Comparison of ENCODE assay signal across 1 cellular context in the genomic region with DNA sequence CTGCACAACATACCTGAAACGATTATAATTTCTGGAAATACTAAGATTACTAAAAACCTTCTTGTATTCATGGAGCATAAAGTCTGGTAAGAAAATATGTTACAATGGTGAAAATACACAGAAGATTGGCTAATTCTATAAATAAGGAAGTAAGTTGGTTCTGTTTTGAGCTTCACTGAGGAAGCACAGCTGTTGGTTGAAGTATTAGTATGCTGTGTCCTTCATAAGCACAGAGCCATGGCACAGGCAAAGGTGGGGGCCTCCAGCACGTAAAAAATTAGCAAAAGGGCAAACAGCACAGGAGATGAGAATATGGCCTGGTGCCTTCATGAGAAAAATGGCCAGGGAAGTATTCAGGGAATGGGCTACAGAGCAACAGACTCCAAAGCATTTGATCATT.
A peak's percentile ranks its signal among the peaks of the same experiment; 100 is the strongest.
TF ChIP-seq lines count a peak whose summit lies in the region.

No MANE protein-coding gene starts in this region.

TF ChIP-seq in GM12878, 131 proteins besides CTCF, POLR2A, EP300 and RAD21 (continued from another document):
- TF ChIP-seq ATF2 (IDR thresholded peaks at IDR 0.05; ENCODE audit: low read length): no peak
- no peak for TF ChIP-seq CREM (IDR thresholded peaks at IDR 0.05; ENCODE audit: low read depth)
- TF ChIP-seq TCF3 (IDR thresholded peaks at IDR 0.05; ENCODE audit: borderline replicate concordance, insufficient read depth, low read depth, low read length): peak; percentile 74; the same call in 1 of the 2 replicates
- no peak for TF ChIP-seq PRDM15 (CRISPR knock-in tag; IDR thresholded peaks at IDR 0.05)
TF ChIP-seq in GM12878: peak in this region for 3.
